In genomic region chr17:27645621-27646020, GRCh38 we compare ENCODE assay signal across 10 cellular contexts. TPM values are rescaled to one million over a fixed set of nuclear protein-coding genes. Genes with fewer than 3 reads are reported as not detected.
DNase-seq lines count a peak whose midpoint lies in the region; ATAC-seq and TF ChIP-seq lines count a peak whose summit lies in the region.
"Not testable (repeated sequence)": the region's sequence is repeated elsewhere in the genome, so short reads cannot be mapped to it uniquely, and the experiment has no call there.
"Had no signal": no experiment of that assay in that cellular context is flagged by ENCODE, and none has a peak within 500 bp of the region (broad histone marks: within the 10 kb centered on the region; RNA-seq: fewer than 3 reads in every experiment).

No MANE protein-coding gene starts in this region.

- H3K36me3 ChIP-seq in Loucy (ENCODE audit: insufficient read depth, low read length); cardiac muscle cell: not testable (repeated sequence)
- H3K36me3 ChIP-seq in naive thymus-derived CD4-positive, alpha-beta T cell (ENCODE audit: control insufficient read depth in 2 of 3, insufficient read depth in 3 of 3, low read length in 3 of 3) = peaks cover 0 to 25% (median 3%) of the 10 kb centered on the region in 3 experiments
- H3K36me3 ChIP-seq in upper lobe of left lung = peaks cover 0 to 23% (median 6%) of the 10 kb centered on the region in 4 donors

- H3K9ac ChIP-seq in Loucy (ENCODE audit: low read depth, low read length, poor library complexity, severe bottlenecking) = not testable (repeated sequence)

- H3K4me3 ChIP-seq in Loucy (ENCODE audit: low read length, poor library complexity, severe bottlenecking); cardiac muscle cell; naive thymus-derived CD4-positive, alpha-beta T cell (ENCODE audit: low read length); upper lobe of left lung: not testable (repeated sequence)

- intact Hi-C loops in CD14-positive monocyte (cut with micrococcal nuclease); activated CD8-positive, alpha-beta T cell treated with anti-CD3 and anti-CD28 coated beads for 36 hours (cut with micrococcal nuclease); naive thymus-derived CD4-positive, alpha-beta T cell (cut with micrococcal nuclease): not testable (repeated sequence)

- not testable (repeated sequence) for H3K4me2 ChIP-seq in Loucy (ENCODE audit: low read depth, low read length, poor library complexity, severe bottlenecking)

- TF ChIP-seq EP300 in upper lobe of left lung (IDR thresholded peaks at IDR 0.05) = peak in 1 of 4 donors; percentile 15

- ATAC-seq in GM19351 (IDR thresholded peaks at IDR 0.05; ENCODE audit: unreplicated experiment) = peak; percentile 58
- ATAC-seq in activated CD8-positive, alpha-beta T cell treated with anti-CD3 and anti-CD28 coated beads for 36 hours = peak; percentile 65
- peak; percentile 32 for ATAC-seq in central memory CD8-positive, alpha-beta T cell (replicated peaks; ENCODE audit: extremely low read depth, poor library complexity, severe bottlenecking)
- peak; percentile 75 for ATAC-seq in naive thymus-derived CD4-positive, alpha-beta T cell
- peak; percentile 27 to 53 for ATAC-seq in upper lobe of left lung (ENCODE audit: low FRiP score in 2 of 2)

- H3K4me1 Mint-ChIP-seq in CD14-positive monocyte; activated CD8-positive, alpha-beta T cell treated with anti-CD3 and anti-CD28 coated beads for 36 hours (ENCODE audit: low read depth); central memory CD8-positive, alpha-beta T cell; naive thymus-derived CD4-positive, alpha-beta T cell: not testable (repeated sequence)

- not testable (repeated sequence) for H3K27me3 ChIP-seq in Loucy (ENCODE audit: insufficient read depth, low read length, poor library complexity, severe bottlenecking); cardiac muscle cell; naive thymus-derived CD4-positive, alpha-beta T cell (ENCODE audit: control insufficient read depth in 2 of 2, insufficient read depth in 2 of 2, low read length in 2 of 2); upper lobe of left lung

- H2AFZ ChIP-seq in Loucy (ENCODE audit: low read length) = not testable (repeated sequence)

- H3K4me3 Mint-ChIP-seq in CD14-positive monocyte; activated CD8-positive, alpha-beta T cell treated with anti-CD3 and anti-CD28 coated beads for 36 hours; central memory CD8-positive, alpha-beta T cell; naive thymus-derived CD4-positive, alpha-beta T cell: not testable (repeated sequence)

- H3K9me3 Mint-ChIP-seq in CD14-positive monocyte; activated CD8-positive, alpha-beta T cell treated with anti-CD3 and anti-CD28 coated beads for 36 hours; central memory CD8-positive, alpha-beta T cell; naive thymus-derived CD4-positive, alpha-beta T cell: not testable (repeated sequence)

- H3K4me1 ChIP-seq in Loucy (ENCODE audit: insufficient read depth, low read length, poor library complexity, severe bottlenecking); cardiac muscle cell (ENCODE audit: low read depth); naive thymus-derived CD4-positive, alpha-beta T cell (ENCODE audit: control insufficient read depth in 2 of 2, insufficient read depth in 2 of 2, low read length in 2 of 2); upper lobe of left lung: not testable (repeated sequence)

- H3K79me2 ChIP-seq in Loucy (ENCODE audit: insufficient read depth, low read length) = not testable (repeated sequence)

- H3F3A ChIP-seq in Loucy (ENCODE audit: low read depth) = not testable (repeated sequence)

- not testable (repeated sequence) for H3K9me3 ChIP-seq in Loucy (ENCODE audit: insufficient read depth, low read depth, low read length); cardiac muscle cell (ENCODE audit: low read depth); naive thymus-derived CD4-positive, alpha-beta T cell (ENCODE audit: control insufficient read depth in 2 of 3, low read length in 3 of 3); upper lobe of left lung

- H3K27ac Mint-ChIP-seq in CD14-positive monocyte = peak overlapping the region in 3 of 7 donors; percentile 21 to 76 (median 43)
- H3K27ac Mint-ChIP-seq in activated CD8-positive, alpha-beta T cell treated with anti-CD3 and anti-CD28 coated beads for 36 hours; central memory CD8-positive, alpha-beta T cell (ENCODE audit: low read depth); naive thymus-derived CD4-positive, alpha-beta T cell: not testable (repeated sequence)

- H3K27me3 Mint-ChIP-seq in CD14-positive monocyte (ENCODE audit: low read depth in 3 of 3); activated CD8-positive, alpha-beta T cell treated with anti-CD3 and anti-CD28 coated beads for 36 hours; central memory CD8-positive, alpha-beta T cell; naive thymus-derived CD4-positive, alpha-beta T cell: not testable (repeated sequence)

- CTCF ChIA-PET in activated CD8-positive, alpha-beta T cell treated with anti-CD3 and anti-CD28 coated beads for 36 hours (lab: Charles Lee) = interaction anchor here (10.0 kb wide), 1 partner anchor 43 kb away, joined by 152 read pairs; no protein-coding TSS in a partner anchor
- CTCF ChIA-PET in naive thymus-derived CD4-positive, alpha-beta T cell (lab: Charles Lee) = not testable (repeated sequence)

- TF ChIP-seq POLR2A in upper lobe of left lung (IDR thresholded peaks at IDR 0.05) = not testable (repeated sequence)

- TF ChIP-seq CTCF in CD14-positive monocyte (IDR thresholded peaks at IDR 0.05) (peak; percentile 44), Loucy (conservative IDR thresholded peaks at IDR 0.05; ENCODE audit: low read length) (peak; percentile 20; the same call in 1 of the 2 replicates), cardiac muscle cell (IDR thresholded peaks at IDR 0.05; ENCODE audit: low read depth, low read length) (peak; percentile 12)
- TF ChIP-seq CTCF in activated CD8-positive, alpha-beta T cell treated with anti-CD3 and anti-CD28 coated beads for 36 hours (IDR thresholded peaks at IDR 0.05); upper lobe of left lung (IDR thresholded peaks at IDR 0.05): not testable (repeated sequence)

- peaks cover 78 to 79% of the 10 kb centered on the region in 2 donors for H3K36me3 Mint-ChIP-seq in CD14-positive monocyte
- not testable (repeated sequence) for H3K36me3 Mint-ChIP-seq in activated CD8-positive, alpha-beta T cell treated with anti-CD3 and anti-CD28 coated beads for 36 hours (ENCODE audit: low read depth); central memory CD8-positive, alpha-beta T cell (ENCODE audit: insufficient read depth)
- peaks cover 3 to 22% (median 13%) of the 10 kb centered on the region in 5 donors for H3K36me3 Mint-ChIP-seq in naive thymus-derived CD4-positive, alpha-beta T cell

- DNase-seq in CD14-positive monocyte (ENCODE audit: low spot score); activated CD8-positive, alpha-beta T cell treated with anti-CD3 and anti-CD28 coated beads for 36 hours; central memory CD8-positive, alpha-beta T cell (ENCODE audit: low spot score in 2 of 2); cardiac muscle cell (ENCODE audit: low read depth in 1 of 2, low spot score in 1 of 2); naive thymus-derived CD4-positive, alpha-beta T cell; upper lobe of left lung: not testable (repeated sequence)

- H3K27ac ChIP-seq in cardiac muscle cell; naive thymus-derived CD4-positive, alpha-beta T cell (ENCODE audit: low read depth, low read length); upper lobe of left lung: not testable (repeated sequence)

- WGBS in upper lobe of left lung, 2 donors = 69 to 76% methylated on average over 3 to 4 of the region's 10 CpGs

- H4K20me1 ChIP-seq in Loucy (ENCODE audit: insufficient read depth, low read length, poor library complexity, severe bottlenecking) = not testable (repeated sequence)

- not testable (repeated sequence) for H3K9me2 ChIP-seq in Loucy (replicated peaks; ENCODE audit: low read depth, low read length)

- POLR2A ChIA-PET in activated CD8-positive, alpha-beta T cell treated with anti-CD3 and anti-CD28 coated beads for 36 hours (lab: Charles Lee); naive thymus-derived CD4-positive, alpha-beta T cell (lab: Charles Lee): not testable (repeated sequence)

RNA-seq across cellular contexts. Expression of gene LGALS9, which starts 14.6 kb away (rescaled TPM):
- polyA plus RNA-seq in CD14-positive monocyte (100 to 1,000 TPM; 149 TPM), cardiac muscle cell (0.46 and 0.90 TPM in 2 replicates)
- total RNA-seq in activated CD8-positive, alpha-beta T cell treated with anti-CD3 and anti-CD28 coated beads for 36 hours = 10 to 100 TPM; 17.3 to 18.4 TPM
- total RNA-seq in cardiac muscle cell (0.63 and 1.3 TPM in 2 replicates), upper lobe of left lung (100 to 1,000 TPM in 5 of 6 donors, 10 to 100 TPM in 1; 64.6 to 238 (median 150) TPM)
- 100 to 1,000 TPM in 2 of 5 experiments, 10 to 100 TPM in 3; 11.0 to 198 (median 47.7) TPM for total RNA-seq in naive thymus-derived CD4-positive, alpha-beta T cell
- 10 to 100 TPM; 11.8 to 15.0 TPM for polyA plus RNA-seq in naive thymus-derived CD4-positive, alpha-beta T cell
- total RNA-seq: G401 had no signal
- polyA plus RNA-seq: neural cell had no signal
